ENCODE assay signal across 19 cellular contexts in the genomic region with DNA sequence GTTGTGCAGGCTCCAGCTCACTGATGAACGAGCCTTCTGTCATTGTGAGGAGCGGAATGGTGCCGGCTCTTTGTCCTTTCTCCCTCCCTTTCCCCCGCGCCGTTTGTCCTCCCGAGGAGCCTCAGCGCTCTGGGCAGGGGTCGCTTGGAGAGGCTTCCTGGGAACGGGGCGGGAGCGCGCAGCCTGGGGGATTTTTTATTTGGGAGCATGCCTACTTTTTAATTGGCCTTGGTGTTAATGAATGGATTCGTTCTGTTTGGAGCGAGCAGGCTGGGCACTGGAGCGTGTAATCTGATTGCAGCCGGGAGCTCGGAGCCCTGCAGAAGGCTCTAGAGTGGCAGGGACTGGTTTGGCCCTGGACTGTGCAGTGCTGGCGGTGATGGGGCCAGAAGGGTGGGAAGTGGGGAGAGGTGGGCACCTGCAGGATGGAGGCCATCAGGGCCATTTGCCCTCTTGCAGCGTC.
DNase-seq lines count a peak whose midpoint lies in the region; ATAC-seq and TF ChIP-seq lines count a peak whose summit lies in the region.
"Had no signal": no experiment of that assay in that cellular context is flagged by ENCODE, and none has a peak within 500 bp of the region (broad histone marks: within the 10 kb centered on the region; RNA-seq: fewer than 3 reads in every experiment).

No MANE protein-coding gene starts in this region.

- peak overlapping the region; percentile 62 for H3K27ac ChIP-seq in VCaP

- no peak for TF ChIP-seq CTCF in VCaP (conservative IDR thresholded peaks at IDR 0.05)
- TF ChIP-seq CTCF in glutamatergic neuron (IDR thresholded peaks at IDR 0.05; ENCODE audit: partially characterized antibody, unreplicated experiment): no peak

- H3K36me3 Mint-ChIP-seq in glutamatergic neuron (ENCODE audit: unreplicated experiment): peaks cover 7% of the 10 kb centered on the region
- H3K36me3 Mint-ChIP-seq: immature natural killer cell; naive B cell; stimulated activated memory B cell treated with anti-CD40 and anti-IgM and Interleukin-4, amounts not matched to agents 10 μg/mL and 1 μg/mL and 100 μg/mL, for 72 hours had no signal

- no peak overlapping the region for H3K4me3 Mint-ChIP-seq in glutamatergic neuron (ENCODE audit: unreplicated experiment)
- no peak overlapping the region for H3K4me3 Mint-ChIP-seq in stimulated activated naive CD8-positive, alpha-beta T cell treated with anti-CD3 and anti-CD28 coated beads, Interleukin-15, amount 100 ng/mL, for 72 hours
- H3K4me3 Mint-ChIP-seq: activated naive CD4-positive, alpha-beta T cell treated with anti-CD3 and anti-CD28 coated beads for 36 hours; CD4-positive, alpha-beta T cell; immature natural killer cell; naive B cell; stimulated activated memory B cell treated with anti-CD40 and anti-IgM and Interleukin-4, amounts not matched to agents 10 μg/mL and 1 μg/mL and 100 μg/mL, for 72 hours had no signal

- peaks cover 9% of the 10 kb centered on the region for H3K4me1 Mint-ChIP-seq in glutamatergic neuron (ENCODE audit: low read depth, unreplicated experiment)
- no peaks in the 10 kb centered on the region for H3K4me1 Mint-ChIP-seq in stimulated activated naive CD8-positive, alpha-beta T cell treated with anti-CD3 and anti-CD28 coated beads, Interleukin-15, amount 100 ng/mL, for 72 hours
- H3K4me1 Mint-ChIP-seq: immature natural killer cell; naive B cell; stimulated activated memory B cell treated with anti-CD40 and anti-IgM and Interleukin-4, amounts not matched to agents 10 μg/mL and 1 μg/mL and 100 μg/mL, for 72 hours had no signal

- intact Hi-C loops in Right ventricle myocardium superior (cut with DNase I): no loop called here

- DNase-seq in Ammon's horn (ENCODE audit: low spot score) (peak; percentile 78), glutamatergic neuron (peak; percentile 51), nucleus accumbens (lab: John Stamatoyannopoulos, UW) (peak in 49 of 56 donors; percentile 8 to 88 (median 39)), Right ventricle myocardium superior (no peak)
- DNase-seq in stimulated activated naive CD8-positive, alpha-beta T cell treated with anti-CD3 and anti-CD28 coated beads, Interleukin-15, amount 100 ng/mL, for 72 hours: no peak
- no peak for DNase-seq in stimulated activated naive CD8-positive, alpha-beta T cell treated with anti-CD3 and anti-CD28 coated beads, Interleukin-15, Interleukin-2, amounts not matched to agents 100 U/mL and 50 U/mL, for 24 hours
- DNase-seq: activated CD4-positive, alpha-beta T cell treated with anti-CD3 and anti-CD28 coated beads, Interleukin-2, amount 50 U/mL, for 4 hours; activated naive CD4-positive, alpha-beta T cell treated with anti-CD3 and anti-CD28 coated beads for 36 hours; activated T-cell treated with anti-CD3 and anti-CD28 coated beads for 4 hours; CD4-positive, alpha-beta T cell; GOT3; immature natural killer cell; naive B cell; SHP77; T-helper 1 cell had no signal

- peak overlapping the region; percentile 68 for H3K27ac Mint-ChIP-seq in glutamatergic neuron (ENCODE audit: unreplicated experiment)
- H3K27ac Mint-ChIP-seq in stimulated activated naive CD8-positive, alpha-beta T cell treated with anti-CD3 and anti-CD28 coated beads, Interleukin-15, amount 100 ng/mL, for 72 hours: no peak overlapping the region
- H3K27ac Mint-ChIP-seq: activated naive CD4-positive, alpha-beta T cell treated with anti-CD3 and anti-CD28 coated beads for 36 hours; CD4-positive, alpha-beta T cell; immature natural killer cell; naive B cell; stimulated activated memory B cell treated with anti-CD40 and anti-IgM and Interleukin-4, amounts not matched to agents 10 μg/mL and 1 μg/mL and 100 μg/mL, for 72 hours had no signal

- no peak for ATAC-seq in stimulated activated naive CD8-positive, alpha-beta T cell treated with anti-CD3 and anti-CD28 coated beads, Interleukin-15, amount 100 ng/mL, for 72 hours
- ATAC-seq in HG03469 (IDR thresholded peaks at IDR 0.05; ENCODE audit: unreplicated experiment) (no peak), Right ventricle myocardium superior (ENCODE audit: poor library complexity) (no peak)
- ATAC-seq in stimulated activated naive CD8-positive, alpha-beta T cell treated with anti-CD3 and anti-CD28 coated beads, Interleukin-15, Interleukin-2, amounts not matched to agents 100 U/mL and 50 U/mL, for 24 hours: no peak
- ATAC-seq: esophagus mucosa had no signal

- H3K27me3 Mint-ChIP-seq in glutamatergic neuron (ENCODE audit: unreplicated experiment): no peaks in the 10 kb centered on the region
- H3K27me3 Mint-ChIP-seq in stimulated activated naive CD8-positive, alpha-beta T cell treated with anti-CD3 and anti-CD28 coated beads, Interleukin-15, amount 100 ng/mL, for 72 hours: no peaks in the 10 kb centered on the region
- H3K27me3 Mint-ChIP-seq: CD4-positive, alpha-beta T cell; naive B cell; stimulated activated memory B cell treated with anti-CD40 and anti-IgM and Interleukin-4, amounts not matched to agents 10 μg/mL and 1 μg/mL and 100 μg/mL, for 72 hours had no signal

- H3K9me3 Mint-ChIP-seq in glutamatergic neuron (ENCODE audit: unreplicated experiment): peaks cover 7% of the 10 kb centered on the region
- no peaks in the 10 kb centered on the region for H3K9me3 Mint-ChIP-seq in stimulated activated naive CD8-positive, alpha-beta T cell treated with anti-CD3 and anti-CD28 coated beads, Interleukin-15, amount 100 ng/mL, for 72 hours
- H3K9me3 Mint-ChIP-seq: activated naive CD4-positive, alpha-beta T cell treated with anti-CD3 and anti-CD28 coated beads for 36 hours; CD4-positive, alpha-beta T cell; stimulated activated memory B cell treated with anti-CD40 and anti-IgM and Interleukin-4, amounts not matched to agents 10 μg/mL and 1 μg/mL and 100 μg/mL, for 72 hours had no signal

Comparison
In these comparisons a context has a peak if more than half of its experiments do, and no peak if none do; other contexts are left out.
1. DNase-seq: peak in Ammon's horn (single experiment), glutamatergic neuron (single experiment) and nucleus accumbens (49 of 56); none in stimulated activated naive CD8-positive, alpha-beta T cell treated with anti-CD3 and anti-CD28 coated beads, Interleukin-15, amount 100 ng/mL, for 72 hours (0 of 2), stimulated activated naive CD8-positive, alpha-beta T cell treated with anti-CD3 and anti-CD28 coated beads, Interleukin-15, Interleukin-2, amounts not matched to agents 100 U/mL and 50 U/mL, for 24 hours (single experiment) and Right ventricle myocardium superior (single experiment).